In genomic region chr19:40055049-40055448, GRCh38 we compare ENCODE assay signal across 9 cellular contexts. TPM values are rescaled to one million over a fixed set of nuclear protein-coding genes. Genes with fewer than 3 reads are reported as not detected.
DNase-seq lines count a peak whose midpoint lies in the region; ATAC-seq and TF ChIP-seq lines count a peak whose summit lies in the region.
"Had no signal": no experiment of that assay in that cellular context is flagged by ENCODE, and none has a peak within 500 bp of the region (broad histone marks: within the 10 kb centered on the region; RNA-seq: fewer than 3 reads in every experiment).

No MANE protein-coding gene starts in this region.

- TF ChIP-seq CTCF in SK-N-SH (IDR thresholded peaks at IDR 0.05) (no peak), left lung (IDR thresholded peaks at IDR 0.05) (no peak), testis (IDR thresholded peaks at IDR 0.05) (no peak)

- no peaks in the 10 kb centered on the region for H3K27me3 ChIP-seq in SK-N-SH (ENCODE audit: insufficient read depth)
- no peaks in the 10 kb centered on the region for H3K27me3 ChIP-seq in left lung
- H3K27me3 ChIP-seq in testis = no peaks in the 10 kb centered on the region

- H3K36me3 ChIP-seq in SK-N-SH (replicated peaks in 1 of 2; ENCODE audit: control insufficient read depth in 1 of 2, insufficient read depth in 2 of 2, low read length in 1 of 2) = peaks cover 6 to 24% of the 10 kb centered on the region in 2 experiments
- H3K36me3 ChIP-seq in left lung = peaks cover 0 to 6% of the 10 kb centered on the region in 2 donors
- no peaks in the 10 kb centered on the region for H3K36me3 ChIP-seq in testis (ENCODE audit: low read depth, missing control alignments)

- ATAC-seq in SK-N-SH treated with all-trans-retinoic acid at 6 μM for 48 hours (no peak), left lung (no peak), GM19395 (IDR thresholded peaks at IDR 0.05; ENCODE audit: unreplicated experiment) (no peak), HG03342 (IDR thresholded peaks at IDR 0.05; ENCODE audit: unreplicated experiment) (no peak)
- no peak for ATAC-seq in activated naive CD8-positive, alpha-beta T cell treated with anti-CD3 and anti-CD28 coated beads, Interleukin-2, amount 50 U/mL, for 24 hours

- H3K4me1 ChIP-seq in SK-N-SH (ENCODE audit: control insufficient read depth in 1 of 2, insufficient read depth in 2 of 2, low read depth in 1 of 2, low read length in 1 of 2) (peaks cover 0 to 6% of the 10 kb centered on the region in 2 experiments; a peak in 2 of 4 replicates), left lung (peaks cover 0 to 15% of the 10 kb centered on the region in 2 donors), testis (peaks cover 6% of the 10 kb centered on the region)

- peak; percentile 12 for DNase-seq in SK-N-SH
- no peak for DNase-seq in activated naive CD8-positive, alpha-beta T cell treated with anti-CD3 and anti-CD28 coated beads, Interleukin-2, amount 50 U/mL, for 24 hours
- no peak for DNase-seq in left lung
- DNase-seq in testis = no peak
- no peak for DNase-seq in activated CD4-positive, CD25-positive, alpha-beta regulatory T cell treated with anti-CD3 and anti-CD28 coated beads, Interleukin-2, amount 50 U/mL, for 72 hours
- DNase-seq: stimulated activated CD4-positive, alpha-beta T cell treated with anti-CD3 and anti-CD28 coated beads, Interleukin-1b, Interleukin-23, amount 100 ng/mL, for 48 hours had no signal

- no peaks in the 10 kb centered on the region for H4K20me1 ChIP-seq in SK-N-SH (ENCODE audit: insufficient read depth)

- H3K9me2 ChIP-seq in SK-N-SH = no peaks in the 10 kb centered on the region

- intact Hi-C loops in left lung (cut with DNase I) = no loop called here
- intact Hi-C loops in testis (cut with DNase I; ENCODE audit: low total_unique reads) = no loop called here

- no peak for TF ChIP-seq POLR2A in testis (IDR thresholded peaks at IDR 0.05)

- H3K27ac ChIP-seq in SK-N-SH (ENCODE audit: low read depth in 2 of 2, low read length in 1 of 2) = peak overlapping the region in 1 of 2 experiments; percentile 44; a peak in 3 of 4 replicates
- no peak overlapping the region for H3K27ac ChIP-seq in left lung
- H3K27ac ChIP-seq in testis = no peak overlapping the region

- CTCF ChIA-PET in SK-N-SH (lab: Yijun Ruan, JAX) = interaction anchor here (1.6 kb wide), 1 partner anchor 84 kb away, joined by 4 read pairs; the partner anchor contains the start of gene PSMC4

- H3K4me1 Mint-ChIP-seq in activated naive CD8-positive, alpha-beta T cell treated with anti-CD3 and anti-CD28 coated beads, Interleukin-2, amount 50 U/mL, for 24 hours = peaks cover 37% of the 10 kb centered on the region

- peak overlapping the region; percentile 95 for H3K27ac Mint-ChIP-seq in activated naive CD8-positive, alpha-beta T cell treated with anti-CD3 and anti-CD28 coated beads, Interleukin-2, amount 50 U/mL, for 24 hours

- WGBS in SK-N-SH (ENCODE audit: low lambda C conversion rate) = 29% methylated on average over 10 of the region's 10 CpGs
- 28 to 43% methylated on average over 10 of the region's 10 CpGs for WGBS in testis, 2 donors

- H3K9ac ChIP-seq in SK-N-SH = peak overlapping the region; percentile 78

- H3F3A ChIP-seq in SK-N-SH (replicated peaks; ENCODE audit: insufficient read depth) = no peaks in the 10 kb centered on the region

- peaks cover 30% of the 10 kb centered on the region for H3K9me3 Mint-ChIP-seq in activated naive CD8-positive, alpha-beta T cell treated with anti-CD3 and anti-CD28 coated beads, Interleukin-2, amount 50 U/mL, for 24 hours

- POLR2A ChIA-PET in SK-N-SH (lab: Yijun Ruan, JAX) = interaction anchor here (1.1 kb wide), 1 partner anchor 35 kb away, joined by 6 read pairs; no protein-coding TSS in a partner anchor

- no peak for TF ChIP-seq EP300 in SK-N-SH (IDR thresholded peaks at IDR 0.05; ENCODE audit: borderline replicate concordance in 1 of 2, low read depth in 1 of 2, low read length in 1 of 2)

- peak overlapping the region; percentile 80 to 99 for H3K4me3 ChIP-seq in SK-N-SH (ENCODE audit: low read depth in 2 of 2, low read length in 1 of 2)
- peak overlapping the region; percentile 53 to 78 for H3K4me3 ChIP-seq in left lung
- H3K4me3 ChIP-seq in testis = peak overlapping the region; percentile 60 to 86

- H3K9me3 ChIP-seq in SK-N-SH = peaks cover 8% of the 10 kb centered on the region
- H3K9me3 ChIP-seq in left lung = peaks cover 0 to 23% of the 10 kb centered on the region in 2 donors
- no peaks in the 10 kb centered on the region for H3K9me3 ChIP-seq in testis

- peak overlapping the region; percentile 99 for H3K4me3 Mint-ChIP-seq in activated naive CD8-positive, alpha-beta T cell treated with anti-CD3 and anti-CD28 coated beads, Interleukin-2, amount 50 U/mL, for 24 hours

- TF ChIP-seq RAD21 in SK-N-SH (IDR thresholded peaks at IDR 0.05; ENCODE audit: low read length) = no peak

- H3K27me3 Mint-ChIP-seq in activated naive CD8-positive, alpha-beta T cell treated with anti-CD3 and anti-CD28 coated beads, Interleukin-2, amount 50 U/mL, for 24 hours = peaks cover 8% of the 10 kb centered on the region

- H3K36me3 Mint-ChIP-seq in activated naive CD8-positive, alpha-beta T cell treated with anti-CD3 and anti-CD28 coated beads, Interleukin-2, amount 50 U/mL, for 24 hours (ENCODE audit: low read depth) = peaks cover 34% of the 10 kb centered on the region

- H3K79me2 ChIP-seq in SK-N-SH (ENCODE audit: insufficient read depth) = peaks cover 64% of the 10 kb centered on the region

- peak overlapping the region; percentile 88 for H3K4me2 ChIP-seq in SK-N-SH

- peak overlapping the region; percentile 100 for H2AFZ ChIP-seq in SK-N-SH (ENCODE audit: low read depth)

TF ChIP-seq in SK-N-SH, 30 proteins besides CTCF, POLR2A, EP300 and RAD21:
- no peak for TF ChIP-seq POLR2AphosphoS5 (IDR thresholded peaks at IDR 0.05; ENCODE audit: low read depth, low read length)
- TF ChIP-seq TEAD4 (IDR thresholded peaks at IDR 0.05; ENCODE audit: borderline replicate concordance, insufficient read depth) = no peak
- TF ChIP-seq GATA2 (CRISPR knock-in tag; IDR thresholded peaks at IDR 0.05) = no peak
- TF ChIP-seq JUND (IDR thresholded peaks at IDR 0.05) = no peak
- TF ChIP-seq MXI1 (IDR thresholded peaks at IDR 0.05; ENCODE audit: low read depth, low read length) = no peak
- no peak for TF ChIP-seq CHD2 (IDR thresholded peaks at IDR 0.05; ENCODE audit: low read length, partially characterized antibody)

TF ChIP-seq in SK-N-SH treated with all-trans-retinoic acid at 6 μM for 48 hours, 23 proteins besides CTCF, POLR2A, EP300 and RAD21 (continues in another document):
- TF ChIP-seq OSR1 (CRISPR knock-in tag; IDR thresholded peaks at IDR 0.05) (no peak), ZNF8 (CRISPR knock-in tag; IDR thresholded peaks at IDR 0.05) (no peak), POU6F1 (CRISPR knock-in tag; IDR thresholded peaks at IDR 0.05; ENCODE audit: borderline replicate concordance, low read depth) (no peak), RARB (CRISPR knock-in tag; IDR thresholded peaks at IDR 0.05) (no peak), ZC3H10 (CRISPR knock-in tag; IDR thresholded peaks at IDR 0.05) (no peak), ZFP30 (CRISPR knock-in tag; IDR thresholded peaks at IDR 0.05) (no peak), CSDC2 (CRISPR knock-in tag; IDR thresholded peaks at IDR 0.05) (no peak), TOX (CRISPR knock-in tag; IDR thresholded peaks at IDR 0.05; ENCODE audit: borderline replicate concordance) (no peak), ZNF70 (CRISPR knock-in tag; IDR thresholded peaks at IDR 0.05) (no peak), BACH2 (CRISPR knock-in tag; IDR thresholded peaks at IDR 0.05; ENCODE audit: borderline replicate concordance) (no peak), TCF4 (CRISPR knock-in tag; IDR thresholded peaks at IDR 0.05; ENCODE audit: borderline replicate concordance) (no peak), PPARA (CRISPR knock-in tag; IDR thresholded peaks at IDR 0.05; ENCODE audit: borderline replicate concordance) (no peak), ESRRG (CRISPR knock-in tag; IDR thresholded peaks at IDR 0.05) (no peak)

RNA-seq across cellular contexts. Expression of gene ZNF780B, which starts 1.0 kb away (rescaled TPM):
- polyA plus RNA-seq in SK-N-SH (2012; rRNA removed) (6.4 and 7.0 TPM in 2 replicates), testis (ENCODE audit: insufficient read depth, low read depth, low replicate concordance) (5.0 TPM)
- polyA plus RNA-seq in SK-N-SH (2012; cell fraction: cytosol; rRNA removed) = 4.9 and 8.6 TPM in 2 replicates
- 8.7 and 13.1 TPM in 2 replicates for polyA plus RNA-seq in SK-N-SH (2012; cell fraction: nucleus; rRNA removed)
- total RNA-seq in left lung (10 to 100 TPM; 17.0 to 17.8 TPM), testis (10 to 100 TPM; 13.5 to 18.6 TPM)

RNA-seq across cellular contexts. Expression of gene ZNF780A, which starts 35.7 kb away (rescaled TPM):
- polyA plus RNA-seq in SK-N-SH (2012; rRNA removed) = 7.1 and 8.8 TPM in 2 replicates
- polyA plus RNA-seq in SK-N-SH (2012; cell fraction: cytosol; rRNA removed) = 9.7 and 14.1 TPM in 2 replicates
- polyA plus RNA-seq in SK-N-SH (2012; cell fraction: nucleus; rRNA removed) = 7.7 and 10.0 TPM in 2 replicates
- 10 to 100 TPM; 20.4 to 21.2 TPM for total RNA-seq in left lung
- total RNA-seq in testis = 10 to 100 TPM; 16.1 to 17.2 TPM
- polyA plus RNA-seq in testis (ENCODE audit: insufficient read depth, low read depth, low replicate concordance) = 9.5 TPM

RNA-seq across cellular contexts. Expression of gene ZNF546, which starts 58.2 kb away (rescaled TPM):
- polyA plus RNA-seq in SK-N-SH (2012; rRNA removed) (0.87 and 1.2 TPM in 2 replicates), testis (ENCODE audit: insufficient read depth, low read depth, low replicate concordance) (27.6 TPM)
- polyA plus RNA-seq in SK-N-SH (2012; cell fraction: cytosol; rRNA removed) = 0.82 and 1.0 TPM in 2 replicates
- 1.2 and 1.8 TPM in 2 replicates for polyA plus RNA-seq in SK-N-SH (2012; cell fraction: nucleus; rRNA removed)
- total RNA-seq in left lung (1 to 10 TPM; 5.1 to 5.4 TPM), testis (10 to 100 TPM; 19.6 to 21.7 TPM)
